1 cellular context compared by ENCODE assay signal in genomic region chr5:37565067-37565670, GRCh38.
A peak's percentile ranks its signal among the peaks of the same experiment; 100 is the strongest.
TF ChIP-seq lines count a peak whose summit lies in the region.

No MANE protein-coding gene starts in this region.

TF ChIP-seq in K562, 482 proteins besides CTCF, POLR2A, EP300 and RAD21 (continued from another document):
- TF ChIP-seq HMBOX1 (IDR thresholded peaks at IDR 0.05) (no peak), WHSC1 (IDR thresholded peaks at IDR 0.05; ENCODE audit: low read length) (no peak), ZNF584 (CRISPR knock-in tag; IDR thresholded peaks at IDR 0.05; ENCODE audit: low read depth) (no peak), KDM4B (IDR thresholded peaks at IDR 0.05; ENCODE audit: borderline replicate concordance in 2 of 2, low read depth in 1 of 2) (no peak), NR2C1 (IDR thresholded peaks at IDR 0.05) (no peak), NR2C1 (tag; IDR thresholded peaks at IDR 0.05) (no peak), NUFIP1 (IDR thresholded peaks at IDR 0.05; ENCODE audit: partially characterized antibody) (no peak), MAFF (IDR thresholded peaks at IDR 0.05; ENCODE audit: low read length) (peak; percentile 85), PHF21A (IDR thresholded peaks at IDR 0.05; ENCODE audit: borderline replicate concordance, low read depth) (no peak), ELK1 (CRISPR knock-in tag; IDR thresholded peaks at IDR 0.05) (no peak), BRF1 (IDR thresholded peaks at IDR 0.05; ENCODE audit: borderline replicate concordance, extremely low read depth, insufficient read length) (no peak), MAFK (IDR thresholded peaks at IDR 0.05; ENCODE audit: low read length) (peak; percentile 85), MXI1 (IDR thresholded peaks at IDR 0.05; ENCODE audit: low read depth, low read length) (no peak), NFXL1 (CRISPR knock-in tag; IDR thresholded peaks at IDR 0.05) (no peak), ZNF668 (CRISPR knock-in tag; IDR thresholded peaks at IDR 0.05) (no peak), KLF6 (CRISPR knock-in tag; IDR thresholded peaks at IDR 0.05; ENCODE audit: borderline replicate concordance) (no peak), ZNF316 (IDR thresholded peaks at IDR 0.05) (peak; percentile 95), ZNF311 (CRISPR knock-in tag; IDR thresholded peaks at IDR 0.05) (no peak)
